Comparison of ENCODE assay signal across 1 cellular context in the genomic region with DNA sequence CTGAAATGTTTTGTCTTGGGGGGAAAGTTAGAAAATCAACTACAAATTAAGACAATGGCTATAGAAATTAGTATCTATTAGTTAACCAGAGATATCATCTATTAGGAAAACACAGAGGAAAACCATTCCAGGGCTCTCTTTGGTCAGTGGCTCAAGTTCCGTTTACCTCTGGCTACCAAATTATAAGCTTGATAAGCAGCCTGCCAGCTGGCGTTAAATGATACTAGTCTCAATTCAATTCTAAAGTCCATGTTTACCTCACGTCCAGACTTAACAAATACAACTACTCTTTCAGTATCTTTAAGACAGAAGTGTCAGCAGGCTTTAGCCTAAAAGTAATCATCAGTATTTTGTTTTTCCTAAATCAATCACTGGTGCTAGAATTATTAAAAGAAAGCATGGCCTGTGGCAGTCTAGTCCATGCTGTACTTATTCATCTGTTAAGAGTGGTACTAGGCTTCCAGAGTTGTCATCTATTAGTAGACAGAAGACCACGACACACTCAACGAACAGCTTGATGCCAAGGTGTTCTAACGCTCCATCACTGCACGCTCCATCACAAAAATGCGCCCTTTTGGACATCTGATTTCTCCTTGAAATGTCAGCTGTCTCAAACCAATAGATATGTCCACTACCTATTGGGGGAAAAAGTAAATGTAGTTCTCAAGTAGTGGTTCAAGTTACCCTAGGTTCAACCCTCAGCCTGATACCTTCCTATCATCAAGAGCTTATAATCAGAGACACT.
TF ChIP-seq lines count a peak whose summit lies in the region.

No MANE protein-coding gene starts in this region.

TF ChIP-seq in WTC11, 78 proteins besides CTCF, POLR2A, EP300 and RAD21 (continued from another document):
- TF ChIP-seq, protein P1, sequence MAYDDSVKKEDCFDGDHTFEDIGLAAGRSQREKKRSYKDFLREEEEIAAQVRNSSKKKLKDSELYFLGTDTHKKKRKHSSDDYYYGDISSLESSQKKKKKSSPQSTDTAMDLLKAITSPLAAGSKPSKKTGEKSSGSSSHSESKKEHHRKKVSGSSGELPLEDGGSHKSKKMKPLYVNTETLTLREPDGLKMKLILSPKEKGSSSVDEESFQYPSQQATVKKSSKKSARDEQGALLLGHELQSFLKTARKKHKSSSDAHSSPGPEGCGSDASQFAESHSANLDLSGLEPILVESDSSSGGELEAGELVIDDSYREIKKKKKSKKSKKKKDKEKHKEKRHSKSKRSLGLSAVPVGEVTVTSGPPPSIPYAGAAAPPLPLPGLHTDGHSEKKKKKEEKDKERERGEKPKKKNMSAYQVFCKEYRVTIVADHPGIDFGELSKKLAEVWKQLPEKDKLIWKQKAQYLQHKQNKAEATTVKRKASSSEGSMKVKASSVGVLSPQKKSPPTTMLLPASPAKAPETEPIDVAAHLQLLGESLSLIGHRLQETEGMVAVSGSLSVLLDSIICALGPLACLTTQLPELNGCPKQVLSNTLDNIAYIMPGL (CRISPR knock-in tag; IDR thresholded peaks at IDR 0.05): no peak
